ENCODE assay signal across 16 cellular contexts in the genomic region with DNA sequence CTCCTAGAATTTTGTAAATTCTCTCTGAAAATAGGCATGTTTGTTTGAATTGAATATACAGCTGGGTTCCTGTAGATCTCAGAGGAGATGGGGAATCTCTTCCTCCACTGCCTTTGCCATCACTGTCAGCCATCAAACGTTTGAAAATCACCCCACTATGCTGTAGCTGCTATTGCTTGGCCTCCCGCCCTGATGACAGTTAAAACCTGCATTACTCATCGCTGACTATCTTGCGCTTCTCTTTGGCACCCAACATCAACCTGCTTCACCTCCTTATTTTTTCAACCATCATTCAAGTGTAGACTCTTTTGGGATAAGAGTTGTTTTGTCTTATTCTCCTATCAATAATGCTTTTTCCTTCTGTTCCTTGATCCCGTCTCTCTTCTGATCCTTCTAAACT.
DNase-seq lines count a peak whose midpoint lies in the region; ATAC-seq, FAIRE-seq and TF ChIP-seq lines count a peak whose summit lies in the region.
"Had no signal": no experiment of that assay in that cellular context is flagged by ENCODE, and none has a peak within 500 bp of the region (broad histone marks: within the 10 kb centered on the region; RNA-seq: fewer than 3 reads in every experiment).

No MANE protein-coding gene starts in this region.

- ATAC-seq in GM21737 (IDR thresholded peaks at IDR 0.05; ENCODE audit: unreplicated experiment) (no peak), HG02970 (IDR thresholded peaks at IDR 0.05; ENCODE audit: low FRiP score, unreplicated experiment) (no peak)
- ATAC-seq: CD8-positive, alpha-beta T cell; GM12878; GM23338 had no signal

- peak; percentile 1 for DNase-seq in Daoy (ENCODE audit: low read depth)
- DNase-seq in HCEC 1CT, result peak; percentile 17
- no peak for DNase-seq in keratinocyte (ENCODE audit: low read depth, low spot score)
- no peak for DNase-seq in progenitor cell of endocrine pancreas (ENCODE audit: low spot score, unreplicated experiment)
- no peak for DNase-seq in NCI-H446 treated with DMSO at 0.1 percent for 48 hours (lab: John Stamatoyannopoulos, UW)
- DNase-seq: Caco-2; CD8-positive, alpha-beta T cell; DND-41; H7 had no signal

- H3K9me1 ChIP-seq in keratinocyte (ENCODE audit: control insufficient read depth, extremely low read depth, insufficient read depth, low read length), result no peaks in the 10 kb centered on the region

- H3K4me2 ChIP-seq in keratinocyte (ENCODE audit: control insufficient read depth, extremely low read depth, insufficient read depth, low read depth, low read length), result no peak overlapping the region
- H3K4me2 ChIP-seq: GM23338 had no signal

- H3K4me1 ChIP-seq in keratinocyte (ENCODE audit: control insufficient read depth, extremely low read depth, insufficient read depth, low read length), result peaks cover 4% of the 10 kb centered on the region

- no peaks in the 10 kb centered on the region for H3K79me2 ChIP-seq in keratinocyte (ENCODE audit: control insufficient read depth, insufficient read depth, low read length)

- no peak overlapping the region for H3K4me3 Mint-ChIP-seq in progenitor cell of endocrine pancreas (ENCODE audit: low read depth)
- H3K4me3 Mint-ChIP-seq: CD14-positive monocyte; CD8-positive, alpha-beta T cell; GM23338 had no signal

- H3K36me3 ChIP-seq in keratinocyte (ENCODE audit: control insufficient read depth in 2 of 2, extremely low read depth in 1 of 2, insufficient read depth in 2 of 2, low read length in 2 of 2), result no peaks in the 10 kb centered on the region

- no peak overlapping the region for H2AFZ ChIP-seq in keratinocyte (ENCODE audit: control insufficient read depth, low read length)
- H2AFZ ChIP-seq: GM23338 had no signal

- H3K4me3 ChIP-seq in keratinocyte (ENCODE audit: control insufficient read depth in 2 of 3, extremely low read depth in 1 of 3, insufficient read depth in 2 of 3, low read depth in 1 of 3, low read length in 3 of 3), result no peak overlapping the region
- H3K4me3 ChIP-seq: GM12878, GM23338 had no signal

- H3K27ac ChIP-seq in angular gyrus (ENCODE audit: low read depth, low read length), result peak overlapping the region; percentile 17
- no peak overlapping the region for H3K27ac ChIP-seq in keratinocyte (ENCODE audit: control insufficient read depth, insufficient read depth, low read length)

- peak; percentile 86 for FAIRE-seq in keratinocyte (lab: Jason Lieb, UNC)
- FAIRE-seq: GM12878, GM18507 had no signal

- H3K27ac Mint-ChIP-seq in progenitor cell of endocrine pancreas, result no peak overlapping the region
- H3K27ac Mint-ChIP-seq: CD14-positive monocyte; CD8-positive, alpha-beta T cell; GM23338 had no signal

- peaks cover 6% of the 10 kb centered on the region for H3K4me1 Mint-ChIP-seq in progenitor cell of endocrine pancreas (ENCODE audit: low read depth)
- H3K4me1 Mint-ChIP-seq: CD14-positive monocyte had no signal

- dilution Hi-C loops in keratinocyte (cut with MboI; ENCODE audit: extremely low pct_ligation_motif_present, low sequenced_read_pairs), result no loop called here

- no peaks in the 10 kb centered on the region for H3K27me3 ChIP-seq in keratinocyte (ENCODE audit: control insufficient read depth, extremely low read depth, insufficient read depth, low read length)

- H3K9me3 Mint-ChIP-seq in progenitor cell of endocrine pancreas (ENCODE audit: low read depth), result no peaks in the 10 kb centered on the region
- H3K9me3 Mint-ChIP-seq: CD14-positive monocyte; CD8-positive, alpha-beta T cell; GM23338 had no signal

- no peak overlapping the region for H3K9ac ChIP-seq in keratinocyte (ENCODE audit: control insufficient read depth, extremely low read depth, insufficient read depth, low read length)

- no peaks in the 10 kb centered on the region for H3K27me3 Mint-ChIP-seq in progenitor cell of endocrine pancreas

- H4K20me1 ChIP-seq in keratinocyte (ENCODE audit: control insufficient read depth, extremely low read depth, insufficient read depth, low read length), result no peaks in the 10 kb centered on the region

- H3K36me3 Mint-ChIP-seq in progenitor cell of endocrine pancreas (ENCODE audit: insufficient read depth), result no peaks in the 10 kb centered on the region
- H3K36me3 Mint-ChIP-seq: CD14-positive monocyte; CD8-positive, alpha-beta T cell had no signal

- TF ChIP-seq CTCF in keratinocyte (optimal IDR thresholded peaks at IDR 0.05 in 1 of 3, IDR thresholded peaks at IDR 0.05 in 1 of 3, conservative IDR thresholded peaks at IDR 0.05 in 1 of 3; ENCODE audit: extremely low read depth in 1 of 3, insufficient read depth in 2 of 3, low read length in 3 of 3), result no peak
- TF ChIP-seq CTCF in progenitor cell of endocrine pancreas (IDR thresholded peaks at IDR 0.05; ENCODE audit: unreplicated experiment), result no peak

- H3K9me3 ChIP-seq in keratinocyte (ENCODE audit: control insufficient read depth, low read depth, low read length), result no peaks in the 10 kb centered on the region
- H3K9me3 ChIP-seq: Caco-2 had no signal

Comparison
In these comparisons a context has a peak if more than half of its experiments do, and no peak if none do; other contexts are left out.
1. DNase-seq: peak in Daoy (single experiment) and HCEC 1CT (single experiment); none in keratinocyte (single experiment), progenitor cell of endocrine pancreas (single experiment) and NCI-H446 treated with DMSO at 0.1 percent for 48 hours (single experiment).